ENCODE assay signal across 8 cellular contexts in the genomic region with DNA sequence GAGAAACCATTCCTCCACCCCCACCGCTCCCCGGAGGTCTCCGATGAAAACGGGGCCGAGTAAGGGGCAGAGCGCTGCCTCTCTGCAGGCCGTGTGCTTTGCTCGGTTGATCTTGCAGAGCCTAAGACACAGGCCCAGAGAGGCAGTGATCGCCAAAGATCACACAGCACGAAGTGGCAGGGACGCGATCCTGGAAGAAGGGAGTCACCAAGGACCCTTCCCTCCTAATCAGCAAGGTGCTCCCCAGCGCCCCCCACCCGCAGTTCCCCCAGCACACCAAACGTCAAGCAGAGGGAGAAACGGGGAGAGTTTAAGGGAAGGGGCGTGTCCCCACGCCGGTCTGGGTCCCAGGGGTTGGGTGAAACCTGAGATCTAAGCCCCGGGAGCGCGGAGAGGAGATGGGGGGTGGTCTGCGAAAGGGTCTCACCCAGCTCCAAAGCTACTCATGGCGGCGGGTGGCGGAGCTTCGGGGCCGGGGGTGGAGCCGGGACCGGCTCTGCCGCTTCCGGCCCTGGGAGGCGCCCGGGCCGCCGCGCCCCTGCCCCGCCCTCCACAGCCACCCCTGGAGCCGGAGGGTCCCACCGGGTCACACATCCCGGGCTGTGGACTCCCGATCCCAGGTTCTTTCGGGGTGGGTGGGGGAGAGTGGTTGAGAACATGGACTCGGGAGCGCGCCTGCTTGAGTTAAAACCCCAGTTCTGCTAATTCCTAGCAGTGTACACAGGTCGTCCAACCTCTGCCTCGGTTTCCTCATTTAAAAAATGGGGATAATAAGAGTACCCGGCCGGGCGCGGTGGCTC. TPM values are rescaled to one million over a fixed set of nuclear protein-coding genes. Genes with fewer than 3 reads are reported as not detected.
DNase-seq lines count a peak whose midpoint lies in the region; ATAC-seq, FAIRE-seq and TF ChIP-seq lines count a peak whose summit lies in the region.

A gene with protein sequence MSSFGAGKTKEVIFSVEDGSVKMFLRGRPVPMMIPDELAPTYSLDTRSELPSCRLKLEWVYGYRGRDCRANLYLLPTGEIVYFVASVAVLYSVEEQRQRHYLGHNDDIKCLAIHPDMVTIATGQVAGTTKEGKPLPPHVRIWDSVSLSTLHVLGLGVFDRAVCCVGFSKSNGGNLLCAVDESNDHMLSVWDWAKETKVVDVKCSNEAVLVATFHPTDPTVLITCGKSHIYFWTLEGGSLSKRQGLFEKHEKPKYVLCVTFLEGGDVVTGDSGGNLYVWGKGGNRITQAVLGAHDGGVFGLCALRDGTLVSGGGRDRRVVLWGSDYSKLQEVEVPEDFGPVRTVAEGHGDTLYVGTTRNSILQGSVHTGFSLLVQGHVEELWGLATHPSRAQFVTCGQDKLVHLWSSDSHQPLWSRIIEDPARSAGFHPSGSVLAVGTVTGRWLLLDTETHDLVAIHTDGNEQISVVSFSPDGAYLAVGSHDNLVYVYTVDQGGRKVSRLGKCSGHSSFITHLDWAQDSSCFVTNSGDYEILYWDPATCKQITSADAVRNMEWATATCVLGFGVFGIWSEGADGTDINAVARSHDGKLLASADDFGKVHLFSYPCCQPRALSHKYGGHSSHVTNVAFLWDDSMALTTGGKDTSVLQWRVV (minus strand): TSS at position 468 of the 800 bp plus-strand sequence. CDS start 21 bp downstream, at position 447.

- TF ChIP-seq EP300 in A549 (IDR thresholded peaks at IDR 0.05), result no peak

- FAIRE-seq in A549 (lab: Jason Lieb, UNC), result no peak
- FAIRE-seq in pancreas (lab: Jason Lieb, UNC), result no peak

- peak; percentile 48; the same call in 1 of the 2 replicates for TF ChIP-seq POLR2A in A549 (IDR thresholded peaks at IDR 0.05; ENCODE audit: low read length)

- WGBS in A549 (ENCODE audit: missing lambda C conversion rate), result 3% methylated on average over 52 of the region's 52 CpGs
- 1% methylated on average over 43 to 52 of the region's 52 CpGs for WGBS in pancreas, 2 donors

- CTCF ChIA-PET in A549 (lab: Yijun Ruan, JAX) (interaction anchor here (0.7 to 15.1 kb wide), 20 partner anchors 16 to 200 kb away, joined by 3 to 437 read pairs (median 5); a partner anchor contains a TSS), PC-9 (lab: Charles Lee) (interaction anchor here (0.6 kb wide), 3 partner anchors 26 to 113 kb away, joined by 3 to 12 read pairs (median 3); no protein-coding TSS in a partner anchor)

- DNase-seq in A549 (ENCODE audit: low read depth in 1 of 2, low spot score in 1 of 2) (peak; percentile 49 to 71), GM13976 (ENCODE audit: low spot score) (peak; percentile 78), PC-9 (peak in 1 of 2 experiments; percentile 42), activated gamma-delta T cell (lab: John Stamatoyannopoulos, UW) (peak; percentile 28), glomerular endothelial cell (ENCODE audit: extremely low read depth, low read depth, low spot score) (no peak), pancreas (peak in 5 of 6 donors; percentile 51 to 81 (median 55)), NCI-H187 treated with DMSO at 0.1 percent for 48 hours (lab: John Stamatoyannopoulos, UW) (no peak)

- in situ Hi-C loops in GM13976 (cut with MboI; ENCODE audit: low sequenced_read_pairs, unreplicated experiment), result no loop called here

- ATAC-seq in A549 (peak; percentile 22 to 36; a peak in 4 of 6 replicates), pancreas (peak; percentile 35 to 53 (median 48)), HG02610 (IDR thresholded peaks at IDR 0.05; ENCODE audit: unreplicated experiment) (no peak)

- H3K27ac ChIP-seq in A549, result peak within 1 kb of the TSS; percentile 83 to 89
- H3K27ac ChIP-seq in PC-9, result peak within 1 kb of the TSS; percentile 88; the same call in 1 of the 2 replicates
- peak within 1 kb of the TSS; percentile 3 to 31 (median 24) for H3K27ac ChIP-seq in pancreas

- H3K27me3 ChIP-seq in PC-9 (ENCODE audit: insufficient read depth, low read depth) (no peaks in the 10 kb centered on the region), pancreas (no peaks in the 10 kb centered on the region)

- H4K20me1 ChIP-seq in PC-9 (ENCODE audit: insufficient read depth), result no peaks in the 10 kb centered on the region

- H3K9me3 ChIP-seq in A549, result no peaks in the 10 kb centered on the region
- H3K9me3 ChIP-seq in PC-9 (ENCODE audit: insufficient read depth, low read depth), result no peaks in the 10 kb centered on the region
- H3K9me3 ChIP-seq in pancreas, result no peaks in the 10 kb centered on the region

- H3K79me2 ChIP-seq in PC-9 (ENCODE audit: low read depth), result no peaks in the 10 kb centered on the region; the same call in 1 of the 2 replicates

- peaks cover 57% of the 10 kb centered on the region for H3F3A ChIP-seq in PC-9 (ENCODE audit: insufficient read depth, low read depth)

- intact Hi-C loops in PC-9 (cut with micrococcal nuclease; ENCODE audit: unreplicated experiment), result no loop called here
- intact Hi-C loops in pancreas (cut with DNase I), result loop anchor here in 1 of 3 donors (10.0 kb wide), 1 partner anchor 114 kb away; no protein-coding TSS in a partner anchor

- TSS peak; percentile 49 for BruUV-seq in PC-9 (replicated peaks; lab: Mats Ljungman, UMichigan)

- H3K9me2 ChIP-seq in PC-9 (ENCODE audit: insufficient read depth), result no peaks in the 10 kb centered on the region

- H3K4me2 ChIP-seq in A549 (peak within 1 kb of the TSS; percentile 89), PC-9 (peak within 1 kb of the TSS; percentile 86)

- POLR2A ChIA-PET in A549 (lab: Yijun Ruan, JAX) (interaction anchor here (0.6 to 1.5 kb wide), 3 partner anchors 9 to 26 kb away, joined by 4 to 5 read pairs (median 4); no protein-coding TSS in a partner anchor), PC-9 (lab: Charles Lee; ENCODE audit: unreplicated experiment) (no interaction called here)

- no peaks in the 10 kb centered on the region for H3K36me3 ChIP-seq in PC-9 (ENCODE audit: low read depth)
- no peaks in the 10 kb centered on the region for H3K36me3 ChIP-seq in pancreas

- H3K4me1 ChIP-seq in A549 (peaks cover 37% of the 10 kb centered on the region), PC-9 (replicated peaks; ENCODE audit: insufficient read depth) (peaks cover 38% of the 10 kb centered on the region), pancreas (peaks cover 5 to 22% (median 8%) of the 10 kb centered on the region in 3 donors)

- H3K4me3 ChIP-seq in A549, result peak within 1 kb of the TSS; percentile 70
- peak within 1 kb of the TSS; percentile 77 for H3K4me3 ChIP-seq in PC-9
- H3K4me3 ChIP-seq in pancreas, result peak within 1 kb of the TSS; percentile 24 to 75 (median 46)

- no peak for TF ChIP-seq RAD21 in A549 (conservative IDR thresholded peaks at IDR 0.05 in 1 of 2, IDR thresholded peaks at IDR 0.05 in 1 of 2)

- H2AFZ ChIP-seq in PC-9, result peak within 1 kb of the TSS; percentile 94

- TF ChIP-seq CTCF in A549 (IDR thresholded peaks at IDR 0.05) (peak; percentile 60), GM13976 (IDR thresholded peaks at IDR 0.05; ENCODE audit: borderline replicate concordance, control extremely low read depth, extremely low read depth, insufficient read depth, missing control alignments) (no peak), PC-9 (conservative IDR thresholded peaks at IDR 0.05) (no peak; the same call in 1 of the 2 replicates), pancreas (IDR thresholded peaks at IDR 0.05) (no peak)

TF ChIP-seq in A549, 52 proteins besides CTCF, POLR2A, EP300 and RAD21 (continues in another document):
- TF ChIP-seq SMC3 (IDR thresholded peaks at IDR 0.05) (peak; percentile 22; the same call in 1 of the 3 replicates), KDM1A (IDR thresholded peaks at IDR 0.05; ENCODE audit: low read depth) (peak; percentile 83), ZFP36 (IDR thresholded peaks at IDR 0.05; ENCODE audit: borderline replicate concordance, partially characterized antibody) (peak; percentile 74), RARB (CRISPR knock-in tag; IDR thresholded peaks at IDR 0.05) (no peak), PHF8 (IDR thresholded peaks at IDR 0.05; ENCODE audit: borderline replicate concordance, low read depth) (peak; percentile 34; the same call in 1 of the 2 replicates), EHMT2 (IDR thresholded peaks at IDR 0.05; ENCODE audit: low read depth) (no peak)
- TF ChIP-seq, protein P1, sequence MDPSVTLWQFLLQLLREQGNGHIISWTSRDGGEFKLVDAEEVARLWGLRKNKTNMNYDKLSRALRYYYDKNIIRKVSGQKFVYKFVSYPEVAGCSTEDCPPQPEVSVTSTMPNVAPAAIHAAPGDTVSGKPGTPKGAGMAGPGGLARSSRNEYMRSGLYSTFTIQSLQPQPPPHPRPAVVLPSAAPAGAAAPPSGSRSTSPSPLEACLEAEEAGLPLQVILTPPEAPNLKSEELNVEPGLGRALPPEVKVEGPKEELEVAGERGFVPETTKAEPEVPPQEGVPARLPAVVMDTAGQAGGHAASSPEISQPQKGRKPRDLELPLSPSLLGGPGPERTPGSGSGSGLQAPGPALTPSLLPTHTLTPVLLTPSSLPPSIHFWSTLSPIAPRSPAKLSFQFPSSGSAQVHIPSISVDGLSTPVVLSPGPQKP (IDR thresholded peaks at IDR 0.05; ENCODE audit: low read depth, low read length), result no peak
- TF ChIP-seq, protein P2, sequence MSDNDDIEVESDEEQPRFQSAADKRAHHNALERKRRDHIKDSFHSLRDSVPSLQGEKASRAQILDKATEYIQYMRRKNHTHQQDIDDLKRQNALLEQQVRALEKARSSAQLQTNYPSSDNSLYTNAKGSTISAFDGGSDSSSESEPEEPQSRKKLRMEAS (IDR thresholded peaks at IDR 0.05), result 0 out of 2 replicates have a peak, but pooled peaks have one; percentile 21
- TF ChIP-seq, protein P3, sequence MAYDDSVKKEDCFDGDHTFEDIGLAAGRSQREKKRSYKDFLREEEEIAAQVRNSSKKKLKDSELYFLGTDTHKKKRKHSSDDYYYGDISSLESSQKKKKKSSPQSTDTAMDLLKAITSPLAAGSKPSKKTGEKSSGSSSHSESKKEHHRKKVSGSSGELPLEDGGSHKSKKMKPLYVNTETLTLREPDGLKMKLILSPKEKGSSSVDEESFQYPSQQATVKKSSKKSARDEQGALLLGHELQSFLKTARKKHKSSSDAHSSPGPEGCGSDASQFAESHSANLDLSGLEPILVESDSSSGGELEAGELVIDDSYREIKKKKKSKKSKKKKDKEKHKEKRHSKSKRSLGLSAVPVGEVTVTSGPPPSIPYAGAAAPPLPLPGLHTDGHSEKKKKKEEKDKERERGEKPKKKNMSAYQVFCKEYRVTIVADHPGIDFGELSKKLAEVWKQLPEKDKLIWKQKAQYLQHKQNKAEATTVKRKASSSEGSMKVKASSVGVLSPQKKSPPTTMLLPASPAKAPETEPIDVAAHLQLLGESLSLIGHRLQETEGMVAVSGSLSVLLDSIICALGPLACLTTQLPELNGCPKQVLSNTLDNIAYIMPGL (CRISPR knock-in tag; IDR thresholded peaks at IDR 0.05; ENCODE audit: borderline replicate concordance), result no peak

RNA-seq across cellular contexts. Expression of the gene that starts here (rescaled TPM):
- polyA plus RNA-seq in A549 (2011; rRNA removed), result 19.9 and 22.7 TPM in 2 replicates
- polyA plus RNA-seq in A549 (2012; cell fraction: cytosol; rRNA removed), result 29.1 and 29.3 TPM in 2 replicates
- 116 and 131 TPM in 2 replicates for polyA plus RNA-seq in A549 (2012; cell fraction: nucleus; rRNA removed)
- polyA plus RNA-seq in A549 (2017; fragmentation: RNase III; extraction: RNeasy Plus Mini Kit Qiagen cat#74134 plus additional on column Dnase treatment), result 25.9 to 30.6 TPM (median 29.0 TPM) in 3 replicates
- 51.0 and 56.1 TPM in 2 replicates for polyA minus RNA-seq in A549 (2011; rRNA and poly(A)+ RNA removed)
- 61.7 and 68.9 TPM in 2 replicates for total RNA-seq in PC-9 (2021)
- 19.3 and 26.6 TPM in 2 replicates for total RNA-seq in glomerular endothelial cell
- 10 to 100 TPM; 20.9 to 51.2 (median 28.3) TPM for total RNA-seq in pancreas
- polyA plus RNA-seq in pancreas, result 10 to 100 TPM; 47.8 to 51.0 TPM

Comparison
In these comparisons a context has a peak if more than half of its experiments do, and no peak if none do; other contexts are left out.
1. DNase-seq: peak in A549 (2 of 2), GM13976 (single experiment), activated gamma-delta T cell (single experiment) and pancreas (5 of 6); none in glomerular endothelial cell (single experiment) and NCI-H187 treated with DMSO at 0.1 percent for 48 hours (single experiment).
2. H3K27ac ChIP-seq: peak in every context shown above with its lines; median percentile 88 in PC-9; 86 in A549; 24 in pancreas.
3. Peak in every context shown above with its lines, with median percentiles within 50 percentile points of each other: H3K4me3 ChIP-seq.